Comparison of ENCODE assay signal across 28 cellular contexts in the genomic region with DNA sequence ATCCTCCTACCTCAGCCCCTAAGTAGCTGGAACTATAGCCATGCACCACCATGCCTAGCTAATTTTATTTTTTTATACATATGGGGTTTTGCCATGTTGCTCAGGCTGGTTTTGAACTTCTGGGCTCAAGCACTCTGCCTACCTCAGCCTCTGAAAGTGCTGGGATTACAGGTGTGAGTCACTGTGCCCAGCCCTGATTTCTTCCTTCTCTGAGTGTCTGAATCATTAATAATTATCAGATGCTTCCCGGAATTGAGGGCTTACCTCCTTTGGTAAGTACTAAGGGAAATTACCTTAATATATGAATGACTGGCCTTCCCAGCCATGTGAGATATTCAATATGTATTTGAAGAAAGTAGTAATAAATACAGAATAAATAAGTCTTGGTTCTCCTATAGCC. TPM values are rescaled to one million over a fixed set of nuclear protein-coding genes. Genes with fewer than 3 reads are reported as not detected.
DNase-seq lines count a peak whose midpoint lies in the region; ATAC-seq and TF ChIP-seq lines count a peak whose summit lies in the region.
"Had no signal": no experiment of that assay in that cellular context is flagged by ENCODE, and none has a peak within 500 bp of the region (broad histone marks: within the 10 kb centered on the region; RNA-seq: fewer than 3 reads in every experiment).

No MANE protein-coding gene starts in this region.

- no peak overlapping the region for H3K27ac ChIP-seq in CD8-positive, alpha-beta memory T cell (ENCODE audit: low read depth, low read length)
- H3K27ac ChIP-seq in neuronal stem cell (replicated peaks; ENCODE audit: low read length), result no peak overlapping the region
- H3K27ac ChIP-seq: adrenal gland, BLaER1, brain microvascular endothelial cell, KMS-11, neutrophil, SJCRH30, tibial nerve had no signal

- peaks cover 21% of the 10 kb centered on the region for H3K36me3 ChIP-seq in CD8-positive, alpha-beta memory T cell (ENCODE audit: insufficient read depth, low read length)
- H3K36me3 ChIP-seq in neuronal stem cell (replicated peaks in 1 of 2; ENCODE audit: control insufficient read depth in 2 of 2, insufficient read depth in 2 of 2, low read length in 2 of 2), result peaks cover 6 to 88% of the 10 kb centered on the region in 2 donors

- H2AFZ ChIP-seq in neuronal stem cell (ENCODE audit: low read length), result no peak overlapping the region

- CTCF ChIA-PET in CD8-positive, alpha-beta memory T cell (lab: Charles Lee), result no interaction called here

- no peak overlapping the region for H3K4me3 ChIP-seq in CD8-positive, alpha-beta memory T cell (ENCODE audit: low read length)
- H3K4me3 ChIP-seq in neuronal stem cell (ENCODE audit: low read length in 2 of 2), result no peak overlapping the region
- H3K4me3 ChIP-seq: adrenal gland, BLaER1, SJCRH30, tibial nerve had no signal

- no peaks in the 10 kb centered on the region for H3K27me3 ChIP-seq in CD8-positive, alpha-beta memory T cell (ENCODE audit: insufficient read depth, low read length, poor library complexity, severe bottlenecking)
- no peaks in the 10 kb centered on the region for H3K27me3 ChIP-seq in neuronal stem cell (ENCODE audit: control insufficient read depth in 3 of 3, insufficient read depth in 3 of 3, low read depth in 1 of 3, low read length in 3 of 3)
- H3K27me3 ChIP-seq: adrenal gland, BLaER1, brain microvascular endothelial cell, neutrophil, SJCRH30, tibial nerve had no signal

- no peak overlapping the region for H3K4me3 Mint-ChIP-seq in effector memory CD8-positive, alpha-beta T cell
- no peak overlapping the region for H3K4me3 Mint-ChIP-seq in CD8-positive, alpha-beta memory T cell
- H3K4me3 Mint-ChIP-seq: activated B cell treated with CpG ODN at 0.5 μM for 24 hours; activated T-cell treated with anti-CD3 and anti-CD28 coated beads, Interleukin-2, amount 50 U/mL, for 4 hours had no signal

- no peaks in the 10 kb centered on the region for H3K9me3 ChIP-seq in CD8-positive, alpha-beta memory T cell (ENCODE audit: low read length)
- H3K9me3 ChIP-seq in neuronal stem cell (replicated peaks in 1 of 2; ENCODE audit: control insufficient read depth in 2 of 2, insufficient read depth in 1 of 2, low read depth in 1 of 2, low read length in 2 of 2), result no peaks in the 10 kb centered on the region
- H3K9me3 ChIP-seq: adrenal gland, BLaER1, neutrophil, SJCRH30, tibial nerve had no signal

- H3K9me3 Mint-ChIP-seq in effector memory CD8-positive, alpha-beta T cell, result no peaks in the 10 kb centered on the region
- H3K9me3 Mint-ChIP-seq in CD8-positive, alpha-beta memory T cell, result no peaks in the 10 kb centered on the region
- H3K9me3 Mint-ChIP-seq: activated B cell treated with CpG ODN at 0.5 μM for 24 hours; activated T-cell treated with anti-CD3 and anti-CD28 coated beads, Interleukin-2, amount 50 U/mL, for 4 hours had no signal

- no peak overlapping the region for H3K23ac ChIP-seq in neuronal stem cell (ENCODE audit: low read depth, low read length, poor library complexity)

- H3K27ac Mint-ChIP-seq in effector memory CD8-positive, alpha-beta T cell, result peak overlapping the region; percentile 32 to 35
- H3K27ac Mint-ChIP-seq in CD8-positive, alpha-beta memory T cell, result no peak overlapping the region
- H3K27ac Mint-ChIP-seq: activated B cell treated with CpG ODN at 0.5 μM for 24 hours had no signal

- H3K14ac ChIP-seq in neuronal stem cell (ENCODE audit: low read length), result no peak overlapping the region

- DNase-seq in EL (peak; percentile 4), M059J (ENCODE audit: low read depth) (peak; percentile 21), omental fat pad (ENCODE audit: low spot score) (no peak), neuronal stem cell (ENCODE audit: low spot score) (no peak)
- DNase-seq in effector memory CD8-positive, alpha-beta T cell, result no peak
- DNase-seq in CD8-positive, alpha-beta memory T cell, result no peak
- DNase-seq: activated B cell treated with CpG ODN at 0.5 μM for 24 hours; activated CD4-positive, alpha-beta T cell treated with anti-CD3 and anti-CD28 coated beads, Interleukin-2, amount 50 U/mL, for 1 hour; activated gamma-delta T cell treated with Interleukin-2 at 50 U/mL for 16 hours; activated T-cell treated with anti-CD3 and anti-CD28 coated beads, Interleukin-2, amount 50 U/mL, for 4 hours; adrenal gland; brain microvascular endothelial cell; DMS79; effector CD8-positive, alpha-beta T cell; foreskin melanocyte; MV-4-11; NCI-H146; NCI-H510A treated with DMSO at 0.1 percent for 48 hours; SJCRH30; stimulated activated CD8-positive, alpha-beta memory T cell treated with anti-CD3 and anti-CD28 coated beads, Interleukin-4, amount 100 ng/mL, for 48 hours had no signal

- no peak overlapping the region for H2BK15ac ChIP-seq in neuronal stem cell (ENCODE audit: low read length)

- H2BK5ac ChIP-seq in neuronal stem cell (ENCODE audit: low read length), result no peak overlapping the region

- H3K4ac ChIP-seq in neuronal stem cell (ENCODE audit: low read length), result no peak overlapping the region

- POLR2A ChIA-PET in CD8-positive, alpha-beta memory T cell (lab: Charles Lee), result no interaction called here

- no peak overlapping the region for H2BK120ac ChIP-seq in neuronal stem cell (ENCODE audit: low read depth, low read length)

- no peak overlapping the region for H2AK5ac ChIP-seq in neuronal stem cell (ENCODE audit: low read depth, low read length)

- no peak for ATAC-seq in effector memory CD8-positive, alpha-beta T cell (replicated peaks)
- ATAC-seq in omental fat pad (ENCODE audit: low FRiP score), result peak; percentile 78
- ATAC-seq in HG02642 (IDR thresholded peaks at IDR 0.05; ENCODE audit: poor library complexity, unreplicated experiment), result no peak
- no peak for ATAC-seq in GM21515 (IDR thresholded peaks at IDR 0.05; ENCODE audit: unreplicated experiment)
- ATAC-seq: activated T-cell treated with anti-CD3 and anti-CD28 coated beads, Interleukin-2, amount 50 U/mL, for 4 hours; left lobe of liver had no signal

- WGBS in neuronal stem cell (ENCODE audit: extremely low coverage in 2 of 2, insufficient read length in 2 of 2, insufficient replicate concordance in 1 of 2), 2 donors, result no CpG with 5 or more reads among the region's 1 CpG

- peaks cover 6% of the 10 kb centered on the region for H3K4me1 ChIP-seq in CD8-positive, alpha-beta memory T cell (ENCODE audit: insufficient read depth, low read length)
- no peaks in the 10 kb centered on the region for H3K4me1 ChIP-seq in neuronal stem cell (ENCODE audit: control insufficient read depth in 2 of 2, insufficient read depth in 1 of 2, low read depth in 1 of 2, low read length in 2 of 2)

- no peak overlapping the region for H4K8ac ChIP-seq in neuronal stem cell (ENCODE audit: low read depth, low read length)

- H2BK12ac ChIP-seq in neuronal stem cell (ENCODE audit: low read length), result no peak overlapping the region

- no peak for TF ChIP-seq CTCF in omental fat pad (IDR thresholded peaks at IDR 0.05)

- H3K4me2 ChIP-seq in neuronal stem cell (ENCODE audit: insufficient read depth, low read length, poor library complexity, severe bottlenecking), result no peak overlapping the region
- H3K4me2 ChIP-seq: BLaER1, KMS-11 had no signal

- peaks cover 60% of the 10 kb centered on the region for H3K36me3 Mint-ChIP-seq in effector memory CD8-positive, alpha-beta T cell (ENCODE audit: insufficient read depth)
- H3K36me3 Mint-ChIP-seq in CD8-positive, alpha-beta memory T cell, result peaks cover 0 to 60% (median 13%) of the 10 kb centered on the region in 3 donors

- no peak overlapping the region for H3K9ac ChIP-seq in neuronal stem cell (ENCODE audit: low read depth, low read length, poor library complexity)
- H3K9ac ChIP-seq: BLaER1, KMS-11 had no signal

- H4K91ac ChIP-seq in neuronal stem cell (ENCODE audit: low read depth, low read length, poor library complexity), result no peak overlapping the region

- peaks cover 2 to 9% of the 10 kb centered on the region in 2 donors for H3K4me1 Mint-ChIP-seq in effector memory CD8-positive, alpha-beta T cell (ENCODE audit: low read depth in 2 of 2)
- peaks cover 21 to 46% (median 43%) of the 10 kb centered on the region in 3 donors for H3K4me1 Mint-ChIP-seq in CD8-positive, alpha-beta memory T cell

- H3K18ac ChIP-seq in neuronal stem cell (ENCODE audit: low read length), result no peak overlapping the region

- H3K27me3 Mint-ChIP-seq in effector memory CD8-positive, alpha-beta T cell, result no peaks in the 10 kb centered on the region
- no peaks in the 10 kb centered on the region for H3K27me3 Mint-ChIP-seq in CD8-positive, alpha-beta memory T cell
- H3K27me3 Mint-ChIP-seq: activated B cell treated with CpG ODN at 0.5 μM for 24 hours had no signal

- H3K79me1 ChIP-seq in neuronal stem cell (ENCODE audit: low read depth, low read length), result peaks cover 3% of the 10 kb centered on the region

RNA-seq across cellular contexts. Expression of a gene that starts 7.2 kb away (rescaled TPM):
- total RNA-seq in M059J (2014; rRNA removed; shearing (Covaris generic)), result 22.7 and 27.7 TPM in 2 replicates
- 10 to 100 TPM; 30.2 to 58.8 (median 37.7) TPM for total RNA-seq in omental fat pad
- total RNA-seq in CD8-positive, alpha-beta memory T cell, result 10 to 100 TPM; 60.5 to 65.6 TPM
- 28.9 TPM for polyA plus RNA-seq in CD8-positive, alpha-beta memory T cell
- 19.2 TPM for polyA plus RNA-seq in neuronal stem cell (2013, experiment 1 of 2)
- polyA plus RNA-seq in neuronal stem cell (2013, experiment 2 of 2), result 19.4 TPM

RNA-seq across cellular contexts. Expression of a gene that starts 33.4 kb away (rescaled TPM):
- total RNA-seq in M059J (2014; rRNA removed; shearing (Covaris generic)), result 0.02 TPM in 1 of 2 replicates, not detected in the other
- total RNA-seq in omental fat pad, result 100 to 1,000 TPM in 2 of 4 donors, 10 to 100 TPM in 2; 27.2 to 434 (median 75.3) TPM
- total RNA-seq in CD8-positive, alpha-beta memory T cell, result under 1 TPM in 1 of 2 experiments, not detected in 1; 0.04 TPM
- polyA plus RNA-seq in CD8-positive, alpha-beta memory T cell, result 0.08 TPM
- 0.03 TPM for polyA plus RNA-seq in neuronal stem cell (2013, experiment 1 of 2)
- polyA plus RNA-seq in neuronal stem cell (2013, experiment 2 of 2), result 0.03 TPM
- total RNA-seq: pulmonary artery endothelial cell, SJCRH30 had no signal

RNA-seq across cellular contexts. Expression of a gene that starts 44.3 kb away (rescaled TPM):
- 9.2 and 14.5 TPM in 2 replicates for total RNA-seq in M059J (2014; rRNA removed; shearing (Covaris generic))
- total RNA-seq in omental fat pad, result 10 to 100 TPM; 14.8 to 20.3 (median 17.3) TPM
- total RNA-seq in CD8-positive, alpha-beta memory T cell, result 10 to 100 TPM; 33.6 to 39.6 TPM
- 21.7 TPM for polyA plus RNA-seq in CD8-positive, alpha-beta memory T cell
- 36.4 TPM for polyA plus RNA-seq in neuronal stem cell (2013, experiment 1 of 2)
- 37.3 TPM for polyA plus RNA-seq in neuronal stem cell (2013, experiment 2 of 2)

Comparison
In these comparisons a context has a peak if more than half of its experiments do, and no peak if none do; other contexts are left out.
1. DNase-seq: peak in EL (single experiment) and M059J (single experiment); none in effector memory CD8-positive, alpha-beta T cell (0 of 3), omental fat pad (single experiment), CD8-positive, alpha-beta memory T cell (0 of 5) and neuronal stem cell (single experiment).
2. H3K27ac Mint-ChIP-seq: peak in effector memory CD8-positive, alpha-beta T cell (2 of 2); none in CD8-positive, alpha-beta memory T cell (0 of 8).
3. RNA of a gene that starts 33.4 kb away (total RNA-seq): 27.2 to 434 TPM in omental fat pad; 0.04 TPM in CD8-positive, alpha-beta memory T cell and 0.02 TPM in M059J; every median in the first group is over 10 times any median in the second.